1 cellular context compared by ENCODE assay signal in genomic region chr17:82205720-82206508, GRCh38.
TF ChIP-seq lines count a peak whose summit lies in the region.

No MANE protein-coding gene starts in this region.

TF ChIP-seq in HepG2, 621 proteins besides CTCF, POLR2A, EP300 and RAD21 (continued from another document):
- TF ChIP-seq E2F5 (CRISPR knock-in tag; conservative IDR thresholded peaks at IDR 0.05): no peak
- TF ChIP-seq PRMT3 (CRISPR knock-in tag; IDR thresholded peaks at IDR 0.05; ENCODE audit: borderline replicate concordance, low read depth): no peak
- no peak for TF ChIP-seq ZNF180 (CRISPR knock-in tag; IDR thresholded peaks at IDR 0.05; ENCODE audit: borderline replicate concordance, low read depth)
- no peak for TF ChIP-seq DBP (CRISPR knock-in tag; IDR thresholded peaks at IDR 0.05; ENCODE audit: not compliant biosample characterization)
- no peak for TF ChIP-seq MXD1 (CRISPR knock-in tag; IDR thresholded peaks at IDR 0.05)
- TF ChIP-seq ZNF121 (CRISPR knock-in tag; IDR thresholded peaks at IDR 0.05): no peak
- TF ChIP-seq MATR3 (CRISPR knock-in tag; IDR thresholded peaks at IDR 0.05): no peak
- no peak; the same call in 1 of the 2 replicates for TF ChIP-seq PHF21A (CRISPR knock-in tag; IDR thresholded peaks at IDR 0.05)
- TF ChIP-seq ZC3H13 (CRISPR knock-in tag; IDR thresholded peaks at IDR 0.05): no peak
- TF ChIP-seq BCL6 (CRISPR knock-in tag; IDR thresholded peaks at IDR 0.05): peak; percentile 56
- TF ChIP-seq SMAD1 (CRISPR knock-in tag; IDR thresholded peaks at IDR 0.05; ENCODE audit: borderline replicate concordance, low read depth): no peak
- no peak for TF ChIP-seq ZNF317 (CRISPR knock-in tag; IDR thresholded peaks at IDR 0.05)
- peak; percentile 82 for TF ChIP-seq KMT2A (CRISPR knock-in tag; IDR thresholded peaks at IDR 0.05)
- TF ChIP-seq SMC3 (IDR thresholded peaks at IDR 0.05; ENCODE audit: low read length): peak; percentile 81
- no peak; the same call in 1 of the 2 replicates for TF ChIP-seq ZBTB7A (CRISPR knock-in tag; IDR thresholded peaks at IDR 0.05)
- TF ChIP-seq ZNF24 (IDR thresholded peaks at IDR 0.05): no peak
- no peak for TF ChIP-seq E2F1 (CRISPR knock-in tag; IDR thresholded peaks at IDR 0.05)
- TF ChIP-seq ZNF816 (CRISPR knock-in tag; IDR thresholded peaks at IDR 0.05; ENCODE audit: borderline replicate concordance): no peak
- peak; percentile 41 for TF ChIP-seq ZNF883 (CRISPR knock-in tag; IDR thresholded peaks at IDR 0.05; ENCODE audit: not compliant biosample characterization)
- peak; percentile 92 for TF ChIP-seq ZBTB38 (CRISPR knock-in tag; IDR thresholded peaks at IDR 0.05)
- TF ChIP-seq ZNF740 (CRISPR knock-in tag; IDR thresholded peaks at IDR 0.05): no peak
- TF ChIP-seq ZNF350 (CRISPR knock-in tag; IDR thresholded peaks at IDR 0.05; ENCODE audit: borderline replicate concordance, low read depth): peak; percentile 66; the same call in 1 of the 2 replicates
- TF ChIP-seq HMGXB4 (CRISPR knock-in tag; IDR thresholded peaks at IDR 0.05; ENCODE audit: borderline replicate concordance in 1 of 2, low read depth in 1 of 2): peak; percentile 79 to 93; a peak in 3 of 4 replicates
- TF ChIP-seq ASH2L (IDR thresholded peaks at IDR 0.05; ENCODE audit: insufficient read length, low read depth, low read length): no peak
- TF ChIP-seq ZNF777 (CRISPR knock-in tag; IDR thresholded peaks at IDR 0.05): peak; percentile 18; the same call in 1 of the 2 replicates
- peak; percentile 63 for TF ChIP-seq ZFP91 (CRISPR knock-in tag; IDR thresholded peaks at IDR 0.05; ENCODE audit: borderline replicate concordance)
- no peak for TF ChIP-seq JARID2 (CRISPR knock-in tag; IDR thresholded peaks at IDR 0.05; ENCODE audit: insufficient replicate concordance)
- TF ChIP-seq ISL2 (CRISPR knock-in tag; IDR thresholded peaks at IDR 0.05): no peak
- TF ChIP-seq SIN3B (IDR thresholded peaks at IDR 0.05; ENCODE audit: low read length): no peak
- peak; percentile 26; the same call in 1 of the 2 replicates for TF ChIP-seq HBP1 (CRISPR knock-in tag; IDR thresholded peaks at IDR 0.05; ENCODE audit: low read depth)
- TF ChIP-seq AGO2 (optimal IDR thresholded peaks at IDR 0.05; ENCODE audit: low read depth, low read length): no peak
- no peak for TF ChIP-seq ATF1 (CRISPR knock-in tag; IDR thresholded peaks at IDR 0.05)
- TF ChIP-seq SMYD3 (CRISPR knock-in tag; IDR thresholded peaks at IDR 0.05): no peak
